In genomic region chr7:126856691-126857291, GRCh38 we compare ENCODE assay signal across 8 cellular contexts.
DNase-seq lines count a peak whose midpoint lies in the region; ATAC-seq and TF ChIP-seq lines count a peak whose summit lies in the region.

No MANE protein-coding gene starts in this region.

- no peak for TF ChIP-seq POLR2A in breast epithelium (IDR thresholded peaks at IDR 0.05)

- peaks cover 64% of the 10 kb centered on the region for H3K27me3 Mint-ChIP-seq in MCF 10A (ENCODE audit: insufficient read depth, unreplicated experiment)
- peaks cover 11% of the 10 kb centered on the region for H3K27me3 Mint-ChIP-seq in activated naive CD4-positive, alpha-beta T cell treated with anti-CD3 and anti-CD28 coated beads for 36 hours (ENCODE audit: low read depth)

- CTCF ChIA-PET in MCF 10A (lab: Yijun Ruan, JAX): interaction anchor here (0.7 to 1.5 kb wide), 5 partner anchors 9 to 321 kb away, joined by 3 to 5 read pairs (median 3); no protein-coding TSS in a partner anchor
- CTCF ChIA-PET in activated naive CD4-positive, alpha-beta T cell treated with anti-CD3 and anti-CD28 coated beads for 36 hours (lab: Charles Lee): interaction anchor here (1.1 to 1.2 kb wide), 2 partner anchors 23 to 290 kb away, joined by 3 to 7 read pairs; no protein-coding TSS in a partner anchor

- H3K4me1 ChIP-seq in breast epithelium (no peaks in the 10 kb centered on the region), RWPE2 (ENCODE audit: insufficient read depth, poor library complexity, severe bottlenecking) (no peaks in the 10 kb centered on the region)

- no peaks in the 10 kb centered on the region for H3K36me3 Mint-ChIP-seq in MCF 10A (ENCODE audit: insufficient read depth, unreplicated experiment)
- no peaks in the 10 kb centered on the region for H3K36me3 Mint-ChIP-seq in activated naive CD4-positive, alpha-beta T cell treated with anti-CD3 and anti-CD28 coated beads for 36 hours (ENCODE audit: low read depth)

- no peak overlapping the region for H3K4me3 Mint-ChIP-seq in MCF 10A (ENCODE audit: unreplicated experiment)
- H3K4me3 Mint-ChIP-seq in activated naive CD4-positive, alpha-beta T cell treated with anti-CD3 and anti-CD28 coated beads for 36 hours: no peak overlapping the region

- DNase-seq in MCF 10A (ENCODE audit: unreplicated experiment) (peak; percentile 31), breast epithelium (ENCODE audit: low spot score in 2 of 2) (no peak), RWPE2 (ENCODE audit: low spot score) (no peak), left kidney (ENCODE audit: low read depth, low spot score) (peak; percentile 17), amygdala (lab: John Stamatoyannopoulos, UW) (no peak), cortex of kidney (lab: John Stamatoyannopoulos, UW) (no peak)
- no peak for DNase-seq in activated naive CD4-positive, alpha-beta T cell treated with anti-CD3 and anti-CD28 coated beads for 36 hours

- H3K27me3 ChIP-seq in breast epithelium (no peaks in the 10 kb centered on the region), RWPE2 (ENCODE audit: insufficient read depth, poor library complexity, severe bottlenecking) (no peaks in the 10 kb centered on the region)

- intact Hi-C loops in MCF 10A (cut with micrococcal nuclease): loop anchor here (5.0 kb wide), 1 partner anchor 656 kb away; no protein-coding TSS in a partner anchor
- intact Hi-C loops in breast epithelium (cut with DNase I; ENCODE audit: low total_unique reads): no loop called here
- intact Hi-C loops in activated naive CD4-positive, alpha-beta T cell treated with anti-CD3 and anti-CD28 coated beads for 36 hours (cut with micrococcal nuclease): loop anchor here (1.0 kb wide), 1 partner anchor 398 kb away; no protein-coding TSS in a partner anchor

- BruUV-seq in MCF 10A (replicated peaks; lab: Mats Ljungman, UMichigan): no TSS peak

- no peaks in the 10 kb centered on the region for H3K9me3 Mint-ChIP-seq in MCF 10A (ENCODE audit: unreplicated experiment)
- no peaks in the 10 kb centered on the region for H3K9me3 Mint-ChIP-seq in activated naive CD4-positive, alpha-beta T cell treated with anti-CD3 and anti-CD28 coated beads for 36 hours

- H3K36me3 ChIP-seq in breast epithelium (no peaks in the 10 kb centered on the region), RWPE2 (ENCODE audit: low read depth) (no peaks in the 10 kb centered on the region)

- ATAC-seq in HG02943 (IDR thresholded peaks at IDR 0.05; ENCODE audit: low read depth, unreplicated experiment) (peak; percentile 52), RWPE2 (ENCODE audit: low read depth) (no peak)

- POLR2A ChIA-PET in MCF 10A (lab: Yijun Ruan, JAX): no interaction called here

- H3K27ac ChIP-seq in breast epithelium (no peak overlapping the region), RWPE2 (ENCODE audit: poor library complexity, severe bottlenecking) (no peak overlapping the region)

- H3K27ac Mint-ChIP-seq in MCF 10A (ENCODE audit: low read depth, unreplicated experiment): no peak overlapping the region
- H3K27ac Mint-ChIP-seq in activated naive CD4-positive, alpha-beta T cell treated with anti-CD3 and anti-CD28 coated beads for 36 hours: no peak overlapping the region

- H3K4me3 ChIP-seq in breast epithelium (no peak overlapping the region), RWPE2 (ENCODE audit: severe bottlenecking) (no peak overlapping the region)

- no peaks in the 10 kb centered on the region for H3K4me1 Mint-ChIP-seq in MCF 10A (ENCODE audit: insufficient read depth, unreplicated experiment)
- no peaks in the 10 kb centered on the region for H3K4me1 Mint-ChIP-seq in activated naive CD4-positive, alpha-beta T cell treated with anti-CD3 and anti-CD28 coated beads for 36 hours (ENCODE audit: low read depth)

- TF ChIP-seq CTCF in MCF 10A (IDR thresholded peaks at IDR 0.05; ENCODE audit: unreplicated experiment) (peak; percentile 56), breast epithelium (IDR thresholded peaks at IDR 0.05) (peak in 1 of 3 donors; percentile 14), RWPE2 (IDR thresholded peaks at IDR 0.05; ENCODE audit: poor library complexity, severe bottlenecking) (peak; percentile 69)

- H3K9me3 ChIP-seq in breast epithelium: no peaks in the 10 kb centered on the region
- H3K9me3 ChIP-seq in RWPE2 (ENCODE audit: severe bottlenecking): no peaks in the 10 kb centered on the region

Comparison
In these comparisons a context has a peak if more than half of its experiments do, and no peak if none do; other contexts are left out.
1. DNase-seq: peak in MCF 10A (single experiment) and left kidney (single experiment); none in breast epithelium (0 of 2), RWPE2 (single experiment), activated naive CD4-positive, alpha-beta T cell treated with anti-CD3 and anti-CD28 coated beads for 36 hours (single experiment), amygdala (0 of 56) and cortex of kidney (single experiment).